Comparison of ENCODE assay signal across 1 cellular context in genomic region chr17:74749262-74750038, GRCh38.
TF ChIP-seq lines count a peak whose summit lies in the region.

No MANE protein-coding gene starts in this region.

TF ChIP-seq in HCT116, 20 proteins besides CTCF, POLR2A, EP300 and RAD21 (continued from another document):
- TF ChIP-seq REST (IDR thresholded peaks at IDR 0.05; ENCODE audit: low read depth) = no peak
- no peak for TF ChIP-seq ELF1 (IDR thresholded peaks at IDR 0.05; ENCODE audit: borderline replicate concordance, low read depth)
- no peak for TF ChIP-seq EZH2 (IDR thresholded peaks at IDR 0.05)
- TF ChIP-seq ZBTB33 (IDR thresholded peaks at IDR 0.05; ENCODE audit: extremely low read depth, insufficient replicate concordance, low read length) = no peak
- no peak for TF ChIP-seq ZNF274 (IDR thresholded peaks at IDR 0.05; ENCODE audit: low read depth, low read length)
- no peak for TF ChIP-seq MAX (IDR thresholded peaks at IDR 0.05)
- no peak; the same call in 1 of the 2 replicates for TF ChIP-seq ZFX (IDR thresholded peaks at IDR 0.05)
- no peak for TF ChIP-seq EZH2phosphoT487 (IDR thresholded peaks at IDR 0.05; ENCODE audit: borderline replicate concordance)
- no peak for TF ChIP-seq ATF3 (IDR thresholded peaks at IDR 0.05)
- TF ChIP-seq SIN3A (IDR thresholded peaks at IDR 0.05; ENCODE audit: low read depth) = no peak
- no peak for TF ChIP-seq YY1 (IDR thresholded peaks at IDR 0.05; ENCODE audit: extremely low read depth, insufficient replicate concordance, low read depth, low read length)
- TF ChIP-seq JUND (IDR thresholded peaks at IDR 0.05) = no peak
- TF ChIP-seq FOSL1 (IDR thresholded peaks at IDR 0.05; ENCODE audit: low read depth) = no peak
- no peak for TF ChIP-seq CEBPB (IDR thresholded peaks at IDR 0.05; ENCODE audit: low read depth)
- no peak for TF ChIP-seq SRF (IDR thresholded peaks at IDR 0.05; ENCODE audit: low read depth)
- no peak for TF ChIP-seq SP1 (IDR thresholded peaks at IDR 0.05; ENCODE audit: low read depth)
- no peak for TF ChIP-seq EGR1 (IDR thresholded peaks at IDR 0.05; ENCODE audit: low read depth)
